Comparison of ENCODE assay signal across 1 cellular context in the genomic region with DNA sequence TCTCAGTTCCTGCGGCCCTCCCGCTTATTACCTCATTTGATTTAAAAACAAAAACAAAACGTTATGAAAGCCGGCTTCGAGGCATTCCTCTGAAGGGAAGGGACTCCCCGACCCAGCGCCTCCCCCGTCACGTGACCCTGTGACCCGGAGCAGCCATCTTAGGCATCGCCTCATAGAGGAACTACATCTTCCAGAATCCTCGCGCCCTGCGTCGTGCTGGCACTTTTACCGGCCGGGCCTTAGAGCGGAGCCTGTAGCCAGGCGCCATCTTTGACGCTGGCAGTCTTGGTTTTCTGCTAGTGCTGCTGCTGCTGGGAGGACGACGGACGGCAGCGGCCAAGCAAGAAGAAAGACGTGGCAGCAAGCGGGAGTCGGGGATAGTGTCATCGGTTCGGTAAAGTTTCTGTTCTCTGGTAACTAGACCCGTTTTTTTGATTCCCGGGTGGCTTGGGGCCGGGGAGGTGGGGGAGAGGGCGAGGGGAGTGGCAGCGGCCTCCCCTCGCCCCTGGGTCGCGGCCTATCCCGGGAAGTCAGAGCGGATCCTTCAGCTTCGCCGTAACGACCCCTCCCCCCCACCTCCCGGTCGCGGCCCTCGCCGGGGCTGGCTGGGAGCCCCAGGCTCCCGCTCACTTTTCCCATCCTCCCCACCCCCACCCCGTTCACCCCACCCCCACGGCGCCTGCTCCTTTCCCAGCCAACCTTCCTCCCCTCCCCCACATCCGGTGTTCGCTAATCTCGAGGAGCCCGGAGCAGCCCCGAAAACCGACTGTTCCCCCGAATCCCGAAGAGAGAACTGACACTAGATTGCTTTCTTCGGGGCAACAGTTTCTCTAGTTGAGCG.
TF ChIP-seq lines count a peak whose summit lies in the region.

A gene with protein sequence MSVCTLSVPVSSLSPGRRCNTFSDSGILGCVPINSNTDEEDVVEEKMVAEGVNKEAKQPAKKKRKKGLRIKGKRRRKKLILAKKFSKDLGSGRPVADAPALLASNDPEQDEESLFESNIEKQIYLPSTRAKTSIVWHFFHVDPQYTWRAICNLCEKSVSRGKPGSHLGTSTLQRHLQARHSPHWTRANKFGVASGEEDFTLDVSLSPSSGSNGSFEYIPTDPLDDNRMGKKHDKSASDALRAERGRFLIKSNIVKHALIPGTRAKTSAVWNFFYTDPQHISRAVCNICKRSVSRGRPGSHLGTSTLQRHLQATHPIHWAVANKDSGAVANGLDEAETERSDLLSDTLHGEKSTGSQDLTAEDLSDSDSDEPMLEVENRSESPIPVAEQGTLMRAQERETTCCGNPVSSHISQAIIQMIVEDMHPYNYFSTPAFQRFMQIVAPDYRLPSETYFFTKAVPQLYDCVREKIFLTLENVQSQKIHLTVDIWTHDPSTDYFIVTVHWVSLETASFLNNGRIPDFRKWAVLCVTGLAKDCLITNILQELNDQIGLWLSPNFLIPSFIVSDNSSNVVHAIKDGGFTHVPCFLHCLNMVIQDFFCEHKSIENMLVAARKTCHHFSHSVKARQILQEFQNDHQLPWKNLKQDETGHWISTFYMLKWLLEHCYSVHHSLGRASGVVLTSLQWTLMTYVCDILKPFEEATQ (N-terminal part only) (plus strand): TSS at position 242 of the 841 bp plus-strand sequence. CDS start 1,900 bp downstream, outside the sequence.
TSS of gene ZC3H11A (plus strand) at position 242 of the 841 bp plus-strand sequence. CDS start 21,448 bp downstream, outside the sequence.

TF ChIP-seq in K562, 482 proteins besides CTCF, POLR2A, EP300 and RAD21 (continued from another document and continues in another):
- TF ChIP-seq MGA (IDR thresholded peaks at IDR 0.05) (peak; percentile 91), ZNF785 (CRISPR knock-in tag; IDR thresholded peaks at IDR 0.05) (no peak), CCNT2 (IDR thresholded peaks at IDR 0.05; ENCODE audit: borderline replicate concordance, extremely low read depth, insufficient read length, low read depth, low read length) (peak; percentile 46), SMAD4 (CRISPR knock-in tag; conservative IDR thresholded peaks at IDR 0.05) (peak; percentile 75; the same call in 1 of the 2 replicates), GTF3C2 (IDR thresholded peaks at IDR 0.05; ENCODE audit: borderline replicate concordance, extremely low read depth, insufficient read length) (no peak), SMAD1 (IDR thresholded peaks at IDR 0.05; ENCODE audit: low read depth, low read length, partially characterized antibody) (peak; percentile 59), MTA1 (IDR thresholded peaks at IDR 0.05; ENCODE audit: borderline replicate concordance) (peak; percentile 20; the same call in 1 of the 2 replicates), ZBTB17 (CRISPR knock-in tag; IDR thresholded peaks at IDR 0.05) (peak; percentile 58), KDM2B (CRISPR knock-in tag; IDR thresholded peaks at IDR 0.05) (0 out of 2 replicates have a peak, but pooled peaks have one; percentile 41), POLR2H (tag; IDR thresholded peaks at IDR 0.05; ENCODE audit: low read depth) (peak; percentile 93), DDX20 (tag; IDR thresholded peaks at IDR 0.05; ENCODE audit: low read depth) (no peak), POLR3G (IDR thresholded peaks at IDR 0.05; ENCODE audit: extremely low read depth, insufficient read length, insufficient replicate concordance) (no peak), KDM4B (IDR thresholded peaks at IDR 0.05; ENCODE audit: borderline replicate concordance in 2 of 2, low read depth in 1 of 2) (peak in 1 of 2 experiments; percentile 72; a peak in 1 of 4 replicates), TAF9B (IDR thresholded peaks at IDR 0.05; ENCODE audit: partially characterized antibody) (peak; percentile 76), ZNF175 (CRISPR knock-in tag; IDR thresholded peaks at IDR 0.05; ENCODE audit: low read depth) (peak; percentile 32; the same call in 1 of the 2 replicates), THRA (IDR thresholded peaks at IDR 0.05) (no peak), CREB1 (IDR thresholded peaks at IDR 0.05) (peak; percentile 86), CREB1 (CRISPR knock-in tag; IDR thresholded peaks at IDR 0.05) (peak; percentile 88), ZNF24 (IDR thresholded peaks at IDR 0.05) (no peak), TCF7L2 (IDR thresholded peaks at IDR 0.05; ENCODE audit: low read depth, low read length) (0 out of 2 replicates have a peak, but pooled peaks have one; percentile 33), SMC3 (conservative IDR thresholded peaks at IDR 0.05; ENCODE audit: insufficient read depth, low read depth, low read length) (no peak), RBM17 (IDR thresholded peaks at IDR 0.05; ENCODE audit: borderline replicate concordance, low read depth, low read length) (no peak), CXXC5 (CRISPR knock-in tag; IDR thresholded peaks at IDR 0.05) (peak; percentile 98), ZNF174 (CRISPR knock-in tag; IDR thresholded peaks at IDR 0.05) (no peak), ZNF778 (CRISPR knock-in tag; IDR thresholded peaks at IDR 0.05) (no peak), HDAC3 (IDR thresholded peaks at IDR 0.05; ENCODE audit: borderline replicate concordance, partially characterized antibody) (peak; percentile 13)
- TF ChIP-seq, protein P1, sequence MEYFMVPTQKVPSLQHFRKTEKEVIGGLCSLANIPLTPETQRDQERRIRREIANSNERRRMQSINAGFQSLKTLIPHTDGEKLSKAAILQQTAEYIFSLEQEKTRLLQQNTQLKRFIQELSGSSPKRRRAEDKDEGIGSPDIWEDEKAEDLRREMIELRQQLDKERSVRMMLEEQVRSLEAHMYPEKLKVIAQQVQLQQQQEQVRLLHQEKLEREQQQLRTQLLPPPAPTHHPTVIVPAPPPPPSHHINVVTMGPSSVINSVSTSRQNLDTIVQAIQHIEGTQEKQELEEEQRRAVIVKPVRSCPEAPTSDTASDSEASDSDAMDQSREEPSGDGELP (CRISPR knock-in tag; IDR thresholded peaks at IDR 0.05; ENCODE audit: borderline replicate concordance), result peak; percentile 84
- TF ChIP-seq, protein P2, sequence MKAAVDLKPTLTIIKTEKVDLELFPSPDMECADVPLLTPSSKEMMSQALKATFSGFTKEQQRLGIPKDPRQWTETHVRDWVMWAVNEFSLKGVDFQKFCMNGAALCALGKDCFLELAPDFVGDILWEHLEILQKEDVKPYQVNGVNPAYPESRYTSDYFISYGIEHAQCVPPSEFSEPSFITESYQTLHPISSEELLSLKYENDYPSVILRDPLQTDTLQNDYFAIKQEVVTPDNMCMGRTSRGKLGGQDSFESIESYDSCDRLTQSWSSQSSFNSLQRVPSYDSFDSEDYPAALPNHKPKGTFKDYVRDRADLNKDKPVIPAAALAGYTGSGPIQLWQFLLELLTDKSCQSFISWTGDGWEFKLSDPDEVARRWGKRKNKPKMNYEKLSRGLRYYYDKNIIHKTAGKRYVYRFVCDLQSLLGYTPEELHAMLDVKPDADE (conservative IDR thresholded peaks at IDR 0.05; ENCODE audit: control insufficient read depth, low read depth, low read length), result peak; percentile 96
- TF ChIP-seq, protein P3, sequence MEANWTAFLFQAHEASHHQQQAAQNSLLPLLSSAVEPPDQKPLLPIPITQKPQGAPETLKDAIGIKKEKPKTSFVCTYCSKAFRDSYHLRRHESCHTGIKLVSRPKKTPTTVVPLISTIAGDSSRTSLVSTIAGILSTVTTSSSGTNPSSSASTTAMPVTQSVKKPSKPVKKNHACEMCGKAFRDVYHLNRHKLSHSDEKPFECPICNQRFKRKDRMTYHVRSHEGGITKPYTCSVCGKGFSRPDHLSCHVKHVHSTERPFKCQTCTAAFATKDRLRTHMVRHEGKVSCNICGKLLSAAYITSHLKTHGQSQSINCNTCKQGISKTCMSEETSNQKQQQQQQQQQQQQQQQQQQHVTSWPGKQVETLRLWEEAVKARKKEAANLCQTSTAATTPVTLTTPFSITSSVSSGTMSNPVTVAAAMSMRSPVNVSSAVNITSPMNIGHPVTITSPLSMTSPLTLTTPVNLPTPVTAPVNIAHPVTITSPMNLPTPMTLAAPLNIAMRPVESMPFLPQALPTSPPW (CRISPR knock-in tag; IDR thresholded peaks at IDR 0.05), result peak; percentile 85
